Comparison of ENCODE assay signal across 22 cellular contexts in the genomic region with DNA sequence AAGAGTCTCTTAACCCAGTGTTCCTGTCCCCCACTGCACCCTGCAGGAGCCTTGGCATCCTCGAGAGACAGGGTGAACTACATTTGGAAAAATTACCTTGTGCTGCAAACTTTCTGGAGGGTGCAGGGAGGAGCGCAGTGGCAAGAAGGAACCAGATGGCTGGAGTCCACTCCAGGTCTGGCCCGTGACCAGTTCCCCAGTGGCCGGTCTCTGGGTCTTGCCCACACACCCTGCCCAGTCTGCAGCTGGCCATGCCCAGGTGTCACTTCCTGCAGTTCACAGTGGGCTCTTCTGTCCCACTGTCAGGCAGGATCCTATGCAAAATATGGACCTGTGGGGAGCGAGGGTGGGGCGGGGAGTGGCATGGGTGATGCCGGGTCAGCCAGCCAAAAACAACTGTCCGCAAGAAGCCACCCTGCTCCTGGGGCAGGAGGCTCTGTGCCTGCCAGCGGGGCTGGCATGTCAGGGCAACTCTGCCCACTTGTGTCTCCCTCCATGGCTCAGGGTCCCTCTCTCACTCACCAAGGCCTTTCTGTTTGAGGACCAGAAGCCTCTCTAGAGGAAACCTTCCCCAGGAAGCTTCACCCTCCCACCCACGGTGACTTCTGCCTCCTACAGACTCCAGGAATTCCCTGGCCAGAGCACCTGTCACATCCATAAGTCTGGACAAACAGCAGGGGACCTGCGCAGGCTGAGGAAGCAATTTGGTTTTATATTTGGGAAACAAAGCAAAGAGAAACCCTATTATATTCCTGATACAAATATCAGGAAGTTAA.
"Had no signal": no experiment of that assay in that cellular context is flagged by ENCODE, and none has a peak within 500 bp of the region (broad histone marks: within the 10 kb centered on the region; RNA-seq: fewer than 3 reads in every experiment).

No MANE protein-coding gene starts in this region.

- H3K27ac ChIP-seq: body of pancreas, left lung, parathyroid adenoma, transverse colon, uterus had no signal

- H3K4me3 Mint-ChIP-seq: activated B cell treated with CpG ODN at 0.5 μM for 24 hours; activated CD4-positive, alpha-beta memory T cell treated with anti-CD3 and anti-CD28 coated beads for 36 hours; activated CD8-positive, alpha-beta memory T cell treated with anti-CD3 and anti-CD28 coated beads, Interleukin-2, amount 10 ng/mL, durations not matched to agents 7 days and 5 days; activated naive CD4-positive, alpha-beta T cell treated with anti-CD3 and anti-CD28 coated beads, Interleukin-2, amount 10 ng/mL, durations not matched to agents 7 days and 5 days; dendritic cell treated with granulocyte-macrophage colony-stimulating factor and Interleukin-4, amounts not matched to agents 40 ng/mL and 50 ng/mL, for 4 days; nephron progenitor cell; stimulated activated memory B cell treated with anti-CD40 and anti-IgM and Interleukin-4, amounts not matched to agents 10 μg/mL and 1 μg/mL and 100 μg/mL, for 72 hours had no signal

- H3K9me3 ChIP-seq: body of pancreas, left lung, transverse colon, uterus had no signal

- H3K36me3 ChIP-seq: transverse colon, uterus had no signal

- H3K27ac Mint-ChIP-seq: activated B cell treated with CpG ODN at 0.5 μM for 24 hours; activated CD4-positive, alpha-beta memory T cell treated with anti-CD3 and anti-CD28 coated beads for 36 hours; activated CD8-positive, alpha-beta memory T cell treated with anti-CD3 and anti-CD28 coated beads, Interleukin-2, amount 10 ng/mL, durations not matched to agents 7 days and 5 days; activated naive CD4-positive, alpha-beta T cell treated with anti-CD3 and anti-CD28 coated beads, Interleukin-2, amount 10 ng/mL, durations not matched to agents 7 days and 5 days; dendritic cell treated with granulocyte-macrophage colony-stimulating factor and Interleukin-4, amounts not matched to agents 40 ng/mL and 50 ng/mL, for 4 days; nephron progenitor cell; stimulated activated memory B cell treated with anti-CD40 and anti-IgM and Interleukin-4, amounts not matched to agents 10 μg/mL and 1 μg/mL and 100 μg/mL, for 72 hours had no signal

- H3K27me3 Mint-ChIP-seq: activated B cell treated with CpG ODN at 0.5 μM for 24 hours; activated CD4-positive, alpha-beta memory T cell treated with anti-CD3 and anti-CD28 coated beads for 36 hours; activated CD8-positive, alpha-beta memory T cell treated with anti-CD3 and anti-CD28 coated beads, Interleukin-2, amount 10 ng/mL, durations not matched to agents 7 days and 5 days; dendritic cell treated with granulocyte-macrophage colony-stimulating factor and Interleukin-4, amounts not matched to agents 40 ng/mL and 50 ng/mL, for 4 days; stimulated activated memory B cell treated with anti-CD40 and anti-IgM and Interleukin-4, amounts not matched to agents 10 μg/mL and 1 μg/mL and 100 μg/mL, for 72 hours had no signal

- DNase-seq: activated B cell treated with CpG ODN at 0.5 μM for 24 hours; activated CD4-positive, alpha-beta memory T cell treated with anti-CD3 and anti-CD28 coated beads for 36 hours; activated CD4-positive, alpha-beta T cell treated with anti-CD3 and anti-CD28 coated beads for 4 hours; activated CD8-positive, alpha-beta memory T cell treated with anti-CD3 and anti-CD28 coated beads, Interleukin-2, amount 10 ng/mL, durations not matched to agents 7 days and 5 days; activated effector memory CD4-positive, alpha-beta T cell treated with anti-CD3 and anti-CD28 coated beads, Interleukin-2, amount 50 U/mL, for 16 hours; activated naive CD4-positive, alpha-beta T cell treated with anti-CD3 and anti-CD28 coated beads, Interleukin-2, amount 10 ng/mL, durations not matched to agents 7 days and 5 days; activated T-cell treated with anti-CD3 and anti-CD28 coated beads for 4 hours; anterior cingulate cortex; body of pancreas; effector CD4-positive, alpha-beta T cell; nephron progenitor cell; nucleus accumbens; small intestine; T-helper 1 cell; T-helper 9 cell; transverse colon; uterus had no signal

- H3K4me1 ChIP-seq: left lung, parathyroid adenoma, uterus had no signal

- H3K9me3 Mint-ChIP-seq: activated B cell treated with CpG ODN at 0.5 μM for 24 hours; activated CD4-positive, alpha-beta memory T cell treated with anti-CD3 and anti-CD28 coated beads for 36 hours; activated naive CD4-positive, alpha-beta T cell treated with anti-CD3 and anti-CD28 coated beads, Interleukin-2, amount 10 ng/mL, durations not matched to agents 7 days and 5 days; dendritic cell treated with granulocyte-macrophage colony-stimulating factor and Interleukin-4, amounts not matched to agents 40 ng/mL and 50 ng/mL, for 4 days; nephron progenitor cell; stimulated activated memory B cell treated with anti-CD40 and anti-IgM and Interleukin-4, amounts not matched to agents 10 μg/mL and 1 μg/mL and 100 μg/mL, for 72 hours had no signal

- H3K4me1 Mint-ChIP-seq: activated CD8-positive, alpha-beta memory T cell treated with anti-CD3 and anti-CD28 coated beads, Interleukin-2, amount 10 ng/mL, durations not matched to agents 7 days and 5 days; activated naive CD4-positive, alpha-beta T cell treated with anti-CD3 and anti-CD28 coated beads, Interleukin-2, amount 10 ng/mL, durations not matched to agents 7 days and 5 days had no signal

- ATAC-seq: activated CD8-positive, alpha-beta memory T cell treated with anti-CD3 and anti-CD28 coated beads, Interleukin-2, amount 10 ng/mL, durations not matched to agents 7 days and 5 days; body of pancreas; left lung; sciatic nerve; stimulated activated memory B cell treated with anti-CD40 and anti-IgM and Interleukin-4, amounts not matched to agents 10 μg/mL and 1 μg/mL and 100 μg/mL, for 72 hours had no signal

- H3K4me3 ChIP-seq: body of pancreas, left lung, transverse colon, uterus had no signal
